In genomic region chr12:91630118-91630517, GRCh38 we compare ENCODE assay signal across 18 cellular contexts.
A peak's percentile ranks its signal among the peaks of the same experiment; 100 is the strongest.
DNase-seq lines count a peak whose midpoint lies in the region; ATAC-seq and TF ChIP-seq lines count a peak whose summit lies in the region.
"Had no signal": no experiment of that assay in that cellular context is flagged by ENCODE, and none has a peak within 500 bp of the region (broad histone marks: within the 10 kb centered on the region; RNA-seq: fewer than 3 reads in every experiment).

No MANE protein-coding gene starts in this region.

- TF ChIP-seq POLR2A in gastrocnemius medialis (IDR thresholded peaks at IDR 0.05), result no peak

- intact Hi-C loops in gastrocnemius medialis (cut with DNase I; ENCODE audit: low total_unique reads), result no loop called here

- in situ Hi-C loops in gastrocnemius medialis (cut with MboI; ENCODE audit: low sequenced_read_pairs in 4 of 4), result no loop called here

- TF ChIP-seq CTCF in gastrocnemius medialis (IDR thresholded peaks at IDR 0.05 in 4 of 5, conservative IDR thresholded peaks at IDR 0.05 in 1 of 5), result no peak

- no peak overlapping the region for H3K4me3 ChIP-seq in gastrocnemius medialis

- H3K4me1 ChIP-seq in gastrocnemius medialis, result no peaks in the 10 kb centered on the region

- H3K27ac ChIP-seq in gastrocnemius medialis, result no peak overlapping the region
- H3K27ac ChIP-seq: 22Rv1, HL-60 had no signal

- H3K27me3 ChIP-seq in gastrocnemius medialis, result no peaks in the 10 kb centered on the region

- H3K36me3 ChIP-seq in gastrocnemius medialis, result no peaks in the 10 kb centered on the region

- no peaks in the 10 kb centered on the region for H3K9me3 ChIP-seq in gastrocnemius medialis

- no peak for ATAC-seq in SK-N-SH treated with all-trans-retinoic acid at 6 μM for 48 hours
- no peak for ATAC-seq in gastrocnemius medialis
- ATAC-seq in GM19023 (IDR thresholded peaks at IDR 0.05; ENCODE audit: unreplicated experiment), result no peak
- ATAC-seq in HG03378 (IDR thresholded peaks at IDR 0.05; ENCODE audit: unreplicated experiment), result no peak

- DNase-seq in NCI-H146 (lab: John Stamatoyannopoulos, UW), result peak; percentile 12
- no peak for DNase-seq in NCI-H146 treated with DMSO at 0.1 percent for 48 hours (lab: John Stamatoyannopoulos, UW; ENCODE audit: unreplicated experiment)
- peak; percentile 28 for DNase-seq in NCI-H526 treated with DMSO at 0.1 percent for 48 hours (lab: John Stamatoyannopoulos, UW)
- DNase-seq in gastrocnemius medialis, result no peak
- DNase-seq: CD8-positive, alpha-beta memory T cell; DMS153; DND-41; HCEC 1CT; NCI-H1048; NCI-H187; NCI-H2081 treated with DMSO at 0.1 percent for 48 hours; NCI-H2171; SIG-M5 had no signal

TF ChIP-seq in SK-N-SH treated with all-trans-retinoic acid at 6 μM for 48 hours, 23 proteins besides CTCF, POLR2A, EP300 and RAD21:
- no peak for TF ChIP-seq ZC3H10 (CRISPR knock-in tag; IDR thresholded peaks at IDR 0.05)
- TF ChIP-seq TSHZ2 (CRISPR knock-in tag; IDR thresholded peaks at IDR 0.05), result peak; percentile 45; the same call in 1 of the 2 replicates
- TF ChIP-seq TCF4 (CRISPR knock-in tag; IDR thresholded peaks at IDR 0.05; ENCODE audit: borderline replicate concordance), result peak; percentile 48
- no peak for TF ChIP-seq BACH2 (CRISPR knock-in tag; IDR thresholded peaks at IDR 0.05; ENCODE audit: borderline replicate concordance)
- 0 out of 2 replicates have a peak, but pooled peaks have one; percentile 41 for TF ChIP-seq CSRNP3 (CRISPR knock-in tag; IDR thresholded peaks at IDR 0.05)

Comparison
In these comparisons a context has a peak if more than half of its experiments do, and no peak if none do; other contexts are left out.
1. DNase-seq: peak in NCI-H146 (single experiment) and NCI-H526 treated with DMSO at 0.1 percent for 48 hours (single experiment); none in NCI-H146 treated with DMSO at 0.1 percent for 48 hours (single experiment) and gastrocnemius medialis (0 of 2).